Comparison of ENCODE assay signal across 25 cellular contexts in genomic region chr11:121555172-121555571, GRCh38.
DNase-seq lines count a peak whose midpoint lies in the region; ATAC-seq lines count a peak whose summit lies in the region.
"Had no signal": no experiment of that assay in that cellular context is flagged by ENCODE, and none has a peak within 500 bp of the region (broad histone marks: within the 10 kb centered on the region; RNA-seq: fewer than 3 reads in every experiment).

No MANE protein-coding gene starts in this region.

- H3K9me3 Mint-ChIP-seq in activated naive CD8-positive, alpha-beta T cell treated with anti-CD3 and anti-CD28 coated beads, Interleukin-2, amount 10 ng/mL, durations not matched to agents 7 days and 5 days: no peaks in the 10 kb centered on the region
- no peaks in the 10 kb centered on the region for H3K9me3 Mint-ChIP-seq in activated naive CD8-positive, alpha-beta T cell treated with anti-CD3 and anti-CD28 coated beads, Interleukin-2, amount 50 U/mL, for 24 hours
- no peaks in the 10 kb centered on the region for H3K9me3 Mint-ChIP-seq in activated naive CD4-positive, alpha-beta T cell treated with anti-CD3 and anti-CD28 coated beads, Interleukin-2, amount 10 ng/mL, durations not matched to agents 7 days and 5 days
- H3K9me3 Mint-ChIP-seq: activated T-cell treated with anti-CD3 and anti-CD28 coated beads, Interleukin-2, amount 50 U/mL, for 24 hours; immature natural killer cell; mesothelial cell of epicardium; nephron; stimulated activated memory B cell treated with anti-CD40 and anti-IgM and Interleukin-4, amounts not matched to agents 10 μg/mL and 1 μg/mL and 100 μg/mL, for 72 hours had no signal

- peak overlapping the region; percentile 65 for H3K27ac Mint-ChIP-seq in activated naive CD8-positive, alpha-beta T cell treated with anti-CD3 and anti-CD28 coated beads, Interleukin-2, amount 10 ng/mL, durations not matched to agents 7 days and 5 days
- no peak overlapping the region for H3K27ac Mint-ChIP-seq in activated naive CD8-positive, alpha-beta T cell treated with anti-CD3 and anti-CD28 coated beads, Interleukin-2, amount 50 U/mL, for 24 hours
- H3K27ac Mint-ChIP-seq in activated naive CD4-positive, alpha-beta T cell treated with anti-CD3 and anti-CD28 coated beads, Interleukin-2, amount 10 ng/mL, durations not matched to agents 7 days and 5 days: no peak overlapping the region
- H3K27ac Mint-ChIP-seq: mesothelial cell of epicardium; nephron; stimulated activated memory B cell treated with anti-CD40 and anti-IgM and Interleukin-4, amounts not matched to agents 10 μg/mL and 1 μg/mL and 100 μg/mL, for 72 hours had no signal

- no peak for DNase-seq in activated naive CD8-positive, alpha-beta T cell treated with anti-CD3 and anti-CD28 coated beads, Interleukin-2, amount 10 ng/mL, durations not matched to agents 7 days and 5 days
- no peak for DNase-seq in activated naive CD8-positive, alpha-beta T cell treated with anti-CD3 and anti-CD28 coated beads, Interleukin-2, amount 50 U/mL, for 24 hours
- DNase-seq in NCI-H2081 (lab: John Stamatoyannopoulos, UW): peak; percentile 62 to 81
- DNase-seq in SHP77 (lab: John Stamatoyannopoulos, UW): peak; percentile 22 to 29
- DNase-seq in activated CD4-positive, CD25-positive, alpha-beta regulatory T cell treated with anti-CD3 and anti-CD28 coated beads, Interleukin-2, amount 50 U/mL, for 72 hours: no peak
- DNase-seq in NCI-H526 (lab: John Stamatoyannopoulos, UW): no peak
- no peak for DNase-seq in activated naive CD4-positive, alpha-beta T cell treated with anti-CD3 and anti-CD28 coated beads, Interleukin-2, amount 10 ng/mL, durations not matched to agents 7 days and 5 days
- DNase-seq: activated CD4-positive, alpha-beta T cell treated with anti-CD3 and anti-CD28 coated beads for 36 hours; activated naive CD4-positive, alpha-beta T cell treated with anti-CD3 and anti-CD28 coated beads, Interleukin-2, amount 50 U/mL, for 16 hours; activated T-cell treated with anti-CD3 and anti-CD28 coated beads, Interleukin-2, amount 50 U/mL, for 24 hours; anterior cingulate cortex; gastrocnemius medialis; hippocampal formation; immature natural killer cell; left lung; NCI-H510A treated with DMSO at 0.1 percent for 48 hours; pancreas; spleen; stimulated activated CD4-positive, alpha-beta T cell treated with anti-CD3 and anti-CD28 coated beads, Interleukin-2, amount 100 ng/mL, for 48 hours; T-helper 2 cell had no signal

- no peak overlapping the region for H3K4me3 Mint-ChIP-seq in activated naive CD8-positive, alpha-beta T cell treated with anti-CD3 and anti-CD28 coated beads, Interleukin-2, amount 10 ng/mL, durations not matched to agents 7 days and 5 days
- no peak overlapping the region for H3K4me3 Mint-ChIP-seq in activated naive CD8-positive, alpha-beta T cell treated with anti-CD3 and anti-CD28 coated beads, Interleukin-2, amount 50 U/mL, for 24 hours
- H3K4me3 Mint-ChIP-seq in activated naive CD4-positive, alpha-beta T cell treated with anti-CD3 and anti-CD28 coated beads, Interleukin-2, amount 10 ng/mL, durations not matched to agents 7 days and 5 days: no peak overlapping the region
- H3K4me3 Mint-ChIP-seq: activated CD4-positive, alpha-beta T cell treated with anti-CD3 and anti-CD28 coated beads for 36 hours; activated T-cell treated with anti-CD3 and anti-CD28 coated beads, Interleukin-2, amount 50 U/mL, for 24 hours; immature natural killer cell; mesothelial cell of epicardium; nephron; stimulated activated memory B cell treated with anti-CD40 and anti-IgM and Interleukin-4, amounts not matched to agents 10 μg/mL and 1 μg/mL and 100 μg/mL, for 72 hours had no signal

- POLR2A ChIA-PET in activated naive CD8-positive, alpha-beta T cell treated with anti-CD3 and anti-CD28 coated beads, Interleukin-2, amount 10 ng/mL, durations not matched to agents 7 days and 5 days (lab: Charles Lee): no interaction called here

- CTCF ChIA-PET in activated naive CD4-positive, alpha-beta T cell treated with anti-CD3 and anti-CD28 coated beads, Interleukin-2, amount 10 ng/mL, durations not matched to agents 7 days and 5 days (lab: Charles Lee): interaction anchor here (1.9 kb wide), 1 partner anchor 9 kb away, joined by 4 read pairs; no protein-coding TSS in a partner anchor

- no peak for ATAC-seq in activated naive CD8-positive, alpha-beta T cell treated with anti-CD3 and anti-CD28 coated beads, Interleukin-2, amount 10 ng/mL, durations not matched to agents 7 days and 5 days (ENCODE audit: low read depth)
- no peak for ATAC-seq in activated naive CD8-positive, alpha-beta T cell treated with anti-CD3 and anti-CD28 coated beads, Interleukin-2, amount 50 U/mL, for 24 hours
- no peak for ATAC-seq in GM18861 (IDR thresholded peaks at IDR 0.05; ENCODE audit: unreplicated experiment)
- ATAC-seq: activated CD4-positive, alpha-beta T cell treated with anti-CD3 and anti-CD28 coated beads for 36 hours; gastrocnemius medialis; HepG2; pancreas; stimulated activated memory B cell treated with anti-CD40 and anti-IgM and Interleukin-4, amounts not matched to agents 10 μg/mL and 1 μg/mL and 100 μg/mL, for 72 hours had no signal

- H3K27me3 Mint-ChIP-seq in activated naive CD8-positive, alpha-beta T cell treated with anti-CD3 and anti-CD28 coated beads, Interleukin-2, amount 10 ng/mL, durations not matched to agents 7 days and 5 days: no peaks in the 10 kb centered on the region
- H3K27me3 Mint-ChIP-seq in activated naive CD8-positive, alpha-beta T cell treated with anti-CD3 and anti-CD28 coated beads, Interleukin-2, amount 50 U/mL, for 24 hours: no peaks in the 10 kb centered on the region
- no peaks in the 10 kb centered on the region for H3K27me3 Mint-ChIP-seq in activated naive CD4-positive, alpha-beta T cell treated with anti-CD3 and anti-CD28 coated beads, Interleukin-2, amount 10 ng/mL, durations not matched to agents 7 days and 5 days
- H3K27me3 Mint-ChIP-seq: activated CD4-positive, alpha-beta T cell treated with anti-CD3 and anti-CD28 coated beads for 36 hours; activated T-cell treated with anti-CD3 and anti-CD28 coated beads, Interleukin-2, amount 50 U/mL, for 24 hours had no signal

- peaks cover 57% of the 10 kb centered on the region for H3K36me3 Mint-ChIP-seq in activated naive CD8-positive, alpha-beta T cell treated with anti-CD3 and anti-CD28 coated beads, Interleukin-2, amount 10 ng/mL, durations not matched to agents 7 days and 5 days
- H3K36me3 Mint-ChIP-seq in activated naive CD8-positive, alpha-beta T cell treated with anti-CD3 and anti-CD28 coated beads, Interleukin-2, amount 50 U/mL, for 24 hours (ENCODE audit: low read depth): peaks cover 41% of the 10 kb centered on the region
- peaks cover 79% of the 10 kb centered on the region for H3K36me3 Mint-ChIP-seq in activated naive CD4-positive, alpha-beta T cell treated with anti-CD3 and anti-CD28 coated beads, Interleukin-2, amount 10 ng/mL, durations not matched to agents 7 days and 5 days

- peaks cover 16% of the 10 kb centered on the region for H3K4me1 Mint-ChIP-seq in activated naive CD8-positive, alpha-beta T cell treated with anti-CD3 and anti-CD28 coated beads, Interleukin-2, amount 10 ng/mL, durations not matched to agents 7 days and 5 days
- H3K4me1 Mint-ChIP-seq in activated naive CD8-positive, alpha-beta T cell treated with anti-CD3 and anti-CD28 coated beads, Interleukin-2, amount 50 U/mL, for 24 hours: peaks cover 24% of the 10 kb centered on the region
- H3K4me1 Mint-ChIP-seq in activated naive CD4-positive, alpha-beta T cell treated with anti-CD3 and anti-CD28 coated beads, Interleukin-2, amount 10 ng/mL, durations not matched to agents 7 days and 5 days: peaks cover 9% of the 10 kb centered on the region
- H3K4me1 Mint-ChIP-seq: mesothelial cell of epicardium had no signal

Comparison
In these comparisons a context has a peak if more than half of its experiments do, and no peak if none do; other contexts are left out.
1. DNase-seq: peak in NCI-H2081 (2 of 2) and SHP77 (2 of 2); none in activated naive CD8-positive, alpha-beta T cell treated with anti-CD3 and anti-CD28 coated beads, Interleukin-2, amount 10 ng/mL, durations not matched to agents 7 days and 5 days (single experiment), activated naive CD8-positive, alpha-beta T cell treated with anti-CD3 and anti-CD28 coated beads, Interleukin-2, amount 50 U/mL, for 24 hours (single experiment), activated CD4-positive, CD25-positive, alpha-beta regulatory T cell treated with anti-CD3 and anti-CD28 coated beads, Interleukin-2, amount 50 U/mL, for 72 hours (single experiment), NCI-H526 (0 of 2) and activated naive CD4-positive, alpha-beta T cell treated with anti-CD3 and anti-CD28 coated beads, Interleukin-2, amount 10 ng/mL, durations not matched to agents 7 days and 5 days (single experiment).